Comparison of ENCODE assay signal across 11 cellular contexts in genomic region chr17:40351185-40352043, GRCh38. TPM values are rescaled to one million over a fixed set of nuclear protein-coding genes. Genes with fewer than 3 reads are reported as not detected.
DNase-seq lines count a peak whose midpoint lies in the region; TF ChIP-seq lines count a peak whose summit lies in the region.
"Had no signal": no experiment of that assay in that cellular context is flagged by ENCODE, and none has a peak within 500 bp of the region (broad histone marks: within the 10 kb centered on the region; RNA-seq: fewer than 3 reads in every experiment).

No MANE protein-coding gene starts in this region.

- intact Hi-C loops in Caco-2 (cut with micrococcal nuclease; ENCODE audit: unreplicated experiment) (loop anchor here (10.0 kb wide), 1 partner anchor 147 kb away; no protein-coding TSS in a partner anchor), vagina (cut with DNase I) (no loop called here), lower leg skin (cut with DNase I; ENCODE audit: low total_unique reads) (loop anchor here (10.0 kb wide), 2 partner anchors 147 to 203 kb away; no protein-coding TSS in a partner anchor)

- H3K27ac Mint-ChIP-seq in Caco-2 (ENCODE audit: unreplicated experiment) = no peak overlapping the region
- H3K27ac Mint-ChIP-seq: T-helper 1 cell treated with Interleukin-12 subunit alpha and Interleukin-12 subunit beta and Interleukin-4 antibody, amounts not matched to agents 30 μg/mL and 1 μg/mL, for 36 hours had no signal

- H3K4me2 ChIP-seq in osteoblast (ENCODE audit: insufficient read depth, low read length) = no peak overlapping the region

- no peak for TF ChIP-seq POLR2A in vagina (IDR thresholded peaks at IDR 0.05)
- no peak for TF ChIP-seq POLR2A in lower leg skin (IDR thresholded peaks at IDR 0.05)

- peaks cover 15% of the 10 kb centered on the region for H3K4me1 Mint-ChIP-seq in Caco-2 (ENCODE audit: low read depth, unreplicated experiment)

- H3K9ac ChIP-seq in HUES64 (ENCODE audit: low read depth, low read length) = no peak overlapping the region

- H3K36me3 ChIP-seq in HUES64 (ENCODE audit: insufficient read depth, low read length) (peaks cover 18% of the 10 kb centered on the region; the same call in 1 of the 2 replicates), ectodermal cell (ENCODE audit: control insufficient read depth, insufficient read depth, low read length) (no peaks in the 10 kb centered on the region), osteoblast (ENCODE audit: insufficient read depth, low read length) (peaks cover 40% of the 10 kb centered on the region), Caco-2 (ENCODE audit: control insufficient read depth, insufficient read depth, low read length) (peaks cover 9% of the 10 kb centered on the region), vagina (peaks cover 3 to 45% of the 10 kb centered on the region in 2 donors)

- 65% methylated on average over 29 of the region's 31 CpGs for WGBS in HUES64
- 57 to 60% methylated on average over 29 to 31 of the region's 31 CpGs for WGBS in ectodermal cell, 2 experiments
- 78 to 84% methylated on average over 31 of the region's 31 CpGs for WGBS in lower leg skin, 2 donors

- H3K27me3 Mint-ChIP-seq in Caco-2 (ENCODE audit: insufficient read depth, unreplicated experiment) = no peaks in the 10 kb centered on the region

- TF ChIP-seq CTCF in osteoblast (IDR thresholded peaks at IDR 0.05; ENCODE audit: extremely low read depth, low read depth, low read length) = no peak
- no peak for TF ChIP-seq CTCF in Caco-2 (IDR thresholded peaks at IDR 0.05; ENCODE audit: insufficient read depth in 1 of 2, low read depth in 1 of 2, low read length in 1 of 2, severe bottlenecking in 1 of 2, unreplicated experiment in 1 of 2)
- no peak for TF ChIP-seq CTCF in vagina (IDR thresholded peaks at IDR 0.05)
- no peak for TF ChIP-seq CTCF in lower leg skin (IDR thresholded peaks at IDR 0.05)

- H3K4me3 Mint-ChIP-seq in Caco-2 (ENCODE audit: unreplicated experiment) = no peak overlapping the region
- H3K4me3 Mint-ChIP-seq: T-helper 1 cell treated with Interleukin-12 subunit alpha and Interleukin-12 subunit beta and Interleukin-4 antibody, amounts not matched to agents 30 μg/mL and 1 μg/mL, for 36 hours had no signal

- H3K9me3 Mint-ChIP-seq in Caco-2 (ENCODE audit: unreplicated experiment) = no peaks in the 10 kb centered on the region
- H3K9me3 Mint-ChIP-seq: T-helper 1 cell treated with Interleukin-12 subunit alpha and Interleukin-12 subunit beta and Interleukin-4 antibody, amounts not matched to agents 30 μg/mL and 1 μg/mL, for 36 hours had no signal

- H3K79me2 ChIP-seq in osteoblast (ENCODE audit: insufficient read depth, low read length) = peaks cover 58% of the 10 kb centered on the region

- peaks cover 38% of the 10 kb centered on the region for H3K36me3 Mint-ChIP-seq in Caco-2 (ENCODE audit: insufficient read depth, unreplicated experiment)

- no peak overlapping the region for H2AFZ ChIP-seq in osteoblast (ENCODE audit: low read length)

- H3K27me3 ChIP-seq in HUES64 (ENCODE audit: insufficient read depth, low read length) (peaks cover 41% of the 10 kb centered on the region), ectodermal cell (ENCODE audit: control insufficient read depth, insufficient read depth, low read length, poor library complexity, severe bottlenecking) (peaks cover 9% of the 10 kb centered on the region), osteoblast (ENCODE audit: insufficient read depth, low read length) (no peaks in the 10 kb centered on the region), Caco-2 (replicated peaks; ENCODE audit: control insufficient read depth, insufficient read depth, low read length) (no peaks in the 10 kb centered on the region), vagina (no peaks in the 10 kb centered on the region)
- H3K27me3 ChIP-seq: suprapubic skin had no signal

- H3K4me1 ChIP-seq in HUES64 (ENCODE audit: insufficient read depth, low read length) (peaks cover 28% of the 10 kb centered on the region), ectodermal cell (ENCODE audit: control insufficient read depth, insufficient read depth, low read length) (peaks cover 58% of the 10 kb centered on the region), osteoblast (ENCODE audit: insufficient read depth, low read length) (peaks cover 28% of the 10 kb centered on the region), Caco-2 (peaks cover 6% of the 10 kb centered on the region), vagina (peaks cover 66% of the 10 kb centered on the region)

- CTCF ChIA-PET in Caco-2 (lab: Charles Lee) = interaction anchor here (0.6 kb wide), 1 partner anchor 1451 kb away, joined by 5 read pairs; no protein-coding TSS in a partner anchor

- no TSS peak for BruUV-seq in Caco-2 (replicated peaks; lab: Mats Ljungman, UMichigan)

- H3K27ac ChIP-seq in HUES64 (ENCODE audit: low read depth, low read length) (peak overlapping the region; percentile 51; the same call in 1 of the 2 replicates), ectodermal cell (ENCODE audit: insufficient read depth, low read depth, low read length, poor library complexity, severe bottlenecking) (peak overlapping the region; percentile 79), osteoblast (ENCODE audit: low read depth, low read length) (no peak overlapping the region), vagina (no peak overlapping the region)

- POLR2A ChIA-PET in Caco-2 (lab: Charles Lee) = no interaction called here

- H4K20me1 ChIP-seq in osteoblast (ENCODE audit: insufficient read depth, low read length) = peaks cover 67% of the 10 kb centered on the region

- H3K9me3 ChIP-seq in HUES64 (ENCODE audit: insufficient read depth, low read depth, low read length) (no peaks in the 10 kb centered on the region), ectodermal cell (ENCODE audit: control insufficient read depth, low read length) (no peaks in the 10 kb centered on the region), osteoblast (ENCODE audit: low read depth, low read length) (no peaks in the 10 kb centered on the region), Caco-2 (no peaks in the 10 kb centered on the region), vagina (no peaks in the 10 kb centered on the region)
- H3K9me3 ChIP-seq: suprapubic skin had no signal

- 0 out of 2 replicates have a peak overlapping the region, but pooled peaks have one; percentile 14 for H3K4me3 ChIP-seq in HUES64 (ENCODE audit: low read length)
- H3K4me3 ChIP-seq in ectodermal cell (ENCODE audit: insufficient read depth, low read depth, low read length) = no peak overlapping the region
- H3K4me3 ChIP-seq in osteoblast (ENCODE audit: insufficient read depth, low read length) = no peak overlapping the region
- H3K4me3 ChIP-seq in Caco-2 (ENCODE audit: low read depth, low read length) = no peak overlapping the region
- H3K4me3 ChIP-seq in vagina = no peak overlapping the region
- H3K4me3 ChIP-seq in lower leg skin (ENCODE audit: low read depth, poor library complexity, severe bottlenecking) = no peak overlapping the region
- H3K4me3 ChIP-seq: suprapubic skin had no signal

- DNase-seq in NCI-H2171 (lab: John Stamatoyannopoulos, UW) (peak; percentile 27), osteoblast (ENCODE audit: insufficient read length, low spot score, missing footprints) (peak; percentile 70), Caco-2 (no peak), vagina (ENCODE audit: extremely low spot score in 2 of 2) (no peak), lower leg skin (ENCODE audit: low spot score in 2 of 2) (no peak), hepatic stellate cell (ENCODE audit: low spot score) (no peak)
- DNase-seq: NCI-H446 treated with DMSO at 0.1 percent for 48 hours had no signal

RNA-seq across cellular contexts. Expression of gene GJD3, which starts 13.1 kb away (rescaled TPM):
- polyA plus RNA-seq in HUES64 (2013, experiment 1 of 2) = not detected
- polyA plus RNA-seq in HUES64 (2013, experiment 2 of 2) = not detected
- polyA plus RNA-seq in ectodermal cell (2013, experiment 1 of 4) = not detected
- polyA plus RNA-seq in ectodermal cell (2013, experiment 2 of 4) = 0.46 TPM
- 0.32 TPM for polyA plus RNA-seq in ectodermal cell (2013, experiment 3 of 4)
- polyA plus RNA-seq in ectodermal cell (2013, experiment 4 of 4) = not detected
- total RNA-seq in osteoblast = 1.8 and 2.7 TPM in 2 replicates
- total RNA-seq in Caco-2 (2022) = not detected in 2 replicates
- 12.0 TPM for total RNA-seq in vagina
- not detected for total RNA-seq in lower leg skin

RNA-seq across cellular contexts. Expression of gene RARA, which starts 42.4 kb away (rescaled TPM):
- polyA plus RNA-seq in HUES64 (2013, experiment 1 of 2) = 15.4 TPM
- 20.9 TPM for polyA plus RNA-seq in HUES64 (2013, experiment 2 of 2)
- 14.2 TPM for polyA plus RNA-seq in ectodermal cell (2013, experiment 1 of 4)
- polyA plus RNA-seq in ectodermal cell (2013, experiment 2 of 4) = 19.1 TPM
- 16.9 TPM for polyA plus RNA-seq in ectodermal cell (2013, experiment 3 of 4)
- 19.9 TPM for polyA plus RNA-seq in ectodermal cell (2013, experiment 4 of 4)
- total RNA-seq in osteoblast (31.1 and 32.4 TPM in 2 replicates), Caco-2 (2022) (26.6 and 27.6 TPM in 2 replicates), vagina (58.9 TPM), lower leg skin (10 to 100 TPM; 18.1 to 38.0 (median 25.2) TPM)

Comparison
In these comparisons a context has a peak if more than half of its experiments do, and no peak if none do; other contexts are left out.
1. H3K27ac ChIP-seq: peak in HUES64 (single experiment) and ectodermal cell (single experiment); none in osteoblast (single experiment) and vagina (single experiment).
2. DNase-seq: peak in NCI-H2171 (single experiment) and osteoblast (single experiment); none in Caco-2 (0 of 2), vagina (0 of 2), lower leg skin (0 of 2) and hepatic stellate cell (single experiment).